ENCODE assay signal across 1 cellular context in genomic region chr1:41003640-41004220, GRCh38.
TF ChIP-seq lines count a peak whose summit lies in the region.

No MANE protein-coding gene starts in this region.

TF ChIP-seq in HEK293, 187 proteins besides CTCF, POLR2A, EP300 and RAD21 (continued from another document and continues in another):
- TF ChIP-seq ZSCAN18 (tag by site-specific recombination; IDR thresholded peaks at IDR 0.05) = no peak
- TF ChIP-seq KLF1 (tag by site-specific recombination; IDR thresholded peaks at IDR 0.05) = 0 out of 2 replicates have a peak, but pooled peaks have one; percentile 12
- TF ChIP-seq KLF9 (tag by site-specific recombination; IDR thresholded peaks at IDR 0.05; ENCODE audit: low read depth) = no peak
- peak; percentile 86 for TF ChIP-seq ZIC2 (tag by site-specific recombination; IDR thresholded peaks at IDR 0.05)
- no peak for TF ChIP-seq ZNF26 (tag by site-specific recombination; IDR thresholded peaks at IDR 0.05)
- no peak for TF ChIP-seq ZBTB20 (tag by site-specific recombination; IDR thresholded peaks at IDR 0.05)
- no peak for TF ChIP-seq ZNF549 (tag by site-specific recombination; IDR thresholded peaks at IDR 0.05)
- TF ChIP-seq BCL11A (tag by site-specific recombination; IDR thresholded peaks at IDR 0.05; ENCODE audit: low read depth) = no peak
- no peak for TF ChIP-seq ZSCAN5A (tag by site-specific recombination; IDR thresholded peaks at IDR 0.05)
- peak; percentile 77 for TF ChIP-seq ZNF16 (tag by site-specific recombination; IDR thresholded peaks at IDR 0.05; ENCODE audit: low read depth)
- no peak for TF ChIP-seq ZNF112 (tag by site-specific recombination; IDR thresholded peaks at IDR 0.05)
- TF ChIP-seq ZNF654 (tag by site-specific recombination; IDR thresholded peaks at IDR 0.05; ENCODE audit: low read depth) = peak; percentile 31; the same call in 1 of the 2 replicates
- TF ChIP-seq SCRT1 (tag by site-specific recombination; IDR thresholded peaks at IDR 0.05; ENCODE audit: borderline replicate concordance) = no peak
- TF ChIP-seq ZNF148 (tag by site-specific recombination; IDR thresholded peaks at IDR 0.05; ENCODE audit: borderline replicate concordance) = no peak
- TF ChIP-seq ZNF521 (tag by site-specific recombination; IDR thresholded peaks at IDR 0.05) = no peak
- no peak for TF ChIP-seq ZNF157 (tag by site-specific recombination; IDR thresholded peaks at IDR 0.05)
- TF ChIP-seq ZNF324 (tag by site-specific recombination; IDR thresholded peaks at IDR 0.05) = 0 out of 2 replicates have a peak, but pooled peaks have one; percentile 43
- no peak for TF ChIP-seq ZNF621 (tag by site-specific recombination; IDR thresholded peaks at IDR 0.05)
- no peak for TF ChIP-seq ZFHX2 (tag by site-specific recombination; conservative IDR thresholded peaks at IDR 0.05)
- TF ChIP-seq ZBTB10 (tag by site-specific recombination; IDR thresholded peaks at IDR 0.05) = no peak
- TF ChIP-seq ZNF664 (tag by site-specific recombination; IDR thresholded peaks at IDR 0.05) = peak; percentile 87
- TF ChIP-seq WT1 (tag by site-specific recombination; IDR thresholded peaks at IDR 0.05) = peak; percentile 77
- no peak for TF ChIP-seq KLF10 (tag by site-specific recombination; IDR thresholded peaks at IDR 0.05)
- no peak for TF ChIP-seq ZNF658 (tag by site-specific recombination; IDR thresholded peaks at IDR 0.05)
- TF ChIP-seq ZNF548 (tag by site-specific recombination; IDR thresholded peaks at IDR 0.05) = no peak
- TF ChIP-seq ZNF398 (tag by site-specific recombination; IDR thresholded peaks at IDR 0.05) = no peak
- TF ChIP-seq GFI1B (tag by site-specific recombination; IDR thresholded peaks at IDR 0.05) = no peak
- TF ChIP-seq AEBP2 (tag by site-specific recombination; IDR thresholded peaks at IDR 0.05; ENCODE audit: borderline replicate concordance) = no peak
- TF ChIP-seq ZBTB17 (tag by site-specific recombination; IDR thresholded peaks at IDR 0.05) = peak; percentile 71
- no peak for TF ChIP-seq ZNF433 (tag by site-specific recombination; IDR thresholded peaks at IDR 0.05; ENCODE audit: low read depth)
- TF ChIP-seq ZNF610 (tag by site-specific recombination; IDR thresholded peaks at IDR 0.05; ENCODE audit: borderline replicate concordance) = no peak
- no peak for TF ChIP-seq ZNF404 (tag by site-specific recombination; IDR thresholded peaks at IDR 0.05)
- no peak for TF ChIP-seq BCL6B (tag by site-specific recombination; IDR thresholded peaks at IDR 0.05)
- TF ChIP-seq ZNF311 (tag by site-specific recombination; IDR thresholded peaks at IDR 0.05; ENCODE audit: borderline replicate concordance) = no peak
- 0 out of 2 replicates have a peak, but pooled peaks have one; percentile 16 for TF ChIP-seq ZBTB1 (tag by site-specific recombination; IDR thresholded peaks at IDR 0.05)
- no peak for TF ChIP-seq SP2 (tag by site-specific recombination; IDR thresholded peaks at IDR 0.05)
- no peak for TF ChIP-seq KLF16 (tag by site-specific recombination; IDR thresholded peaks at IDR 0.05)
- peak; percentile 83 for TF ChIP-seq PRDM10 (tag by site-specific recombination; IDR thresholded peaks at IDR 0.05)
- no peak for TF ChIP-seq ZNF530 (tag by site-specific recombination; IDR thresholded peaks at IDR 0.05; ENCODE audit: low read depth)
- TF ChIP-seq HIC1 (tag by site-specific recombination; IDR thresholded peaks at IDR 0.05) = no peak
